23 cellular contexts compared by ENCODE assay signal in the genomic region with DNA sequence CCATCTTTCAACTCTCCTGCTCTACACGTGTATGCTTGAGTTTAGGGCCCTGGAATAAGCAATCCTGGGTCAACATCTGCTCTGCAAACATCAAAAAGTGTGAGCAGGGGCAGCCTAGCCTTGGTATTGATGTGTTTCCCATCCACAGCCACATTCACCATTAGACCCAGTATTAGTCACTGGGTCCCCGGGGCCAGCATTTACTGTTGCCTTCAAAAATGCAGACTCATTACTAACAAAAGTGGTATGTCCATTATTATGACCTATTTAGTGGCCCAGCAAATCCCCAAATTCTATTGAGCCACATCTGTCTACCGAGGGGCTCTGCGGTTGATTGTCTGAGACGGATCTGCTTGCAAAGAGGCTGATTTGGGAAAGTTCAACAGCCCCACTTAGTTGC.
A peak's percentile ranks its signal among the peaks of the same experiment; 100 is the strongest.
DNase-seq lines count a peak whose midpoint lies in the region; FAIRE-seq and TF ChIP-seq lines count a peak whose summit lies in the region.
"Had no signal": no experiment of that assay in that cellular context is flagged by ENCODE, and none has a peak within 500 bp of the region (broad histone marks: within the 10 kb centered on the region; RNA-seq: fewer than 3 reads in every experiment).

No MANE protein-coding gene starts in this region.

- H3K9me3 Mint-ChIP-seq in astrocyte (ENCODE audit: unreplicated experiment) = peaks cover 7% of the 10 kb centered on the region

- H3K27me3 ChIP-seq in astrocyte (ENCODE audit: insufficient read depth, low read length) = no peaks in the 10 kb centered on the region

- peak overlapping the region; percentile 24 for H3K27ac ChIP-seq in astrocyte (ENCODE audit: low read depth, low read length)

- H3K9ac ChIP-seq in astrocyte (ENCODE audit: low read length) = peak overlapping the region; percentile 38
- H3K9ac ChIP-seq: SK-N-SH had no signal

- peak; percentile 26 for DNase-seq in GM03348 (ENCODE audit: low spot score)
- DNase-seq in astrocyte (ENCODE audit: low read depth) = peak; percentile 79
- peak; percentile 84 for DNase-seq in islet precursor cell
- peak; percentile 47 for DNase-seq in stromal cell of bone marrow (ENCODE audit: low read depth)
- DNase-seq in RCC 7860 (ENCODE audit: low spot score) = no peak
- no peak for DNase-seq in ureter (ENCODE audit: low spot score)
- DNase-seq in GDM1 (lab: John Stamatoyannopoulos, UW) = no peak
- no peak for DNase-seq in activated CD8-positive, alpha-beta memory T cell treated with anti-CD3 and anti-CD28 coated beads, Interleukin-2, amount 50 U/mL, for 48 hours
- DNase-seq: ACHN, DMS 273 treated with DMSO at 0.1 percent for 48 hours, DND-41, MV-4-11, NCI-H187, NCI-H226, NCI-H524, NCI-H82, OCI-M1, SHP77 treated with DMSO at 0.1 percent for 48 hours, SK-N-SH had no signal

- H3K4me3 ChIP-seq in astrocyte (ENCODE audit: insufficient read depth, low read depth, low read length) = no peak overlapping the region
- H3K4me3 ChIP-seq: HAP-1, K562 had no signal

- TF ChIP-seq CTCF in astrocyte (IDR thresholded peaks at IDR 0.05; ENCODE audit: insufficient read depth, low read depth, low read length) = no peak

- H3K9me3 ChIP-seq in astrocyte (ENCODE audit: insufficient read depth, low read depth, low read length) = no peaks in the 10 kb centered on the region
- H3K9me3 ChIP-seq: HAP-1, SK-N-SH had no signal

- H3K36me3 Mint-ChIP-seq in astrocyte (ENCODE audit: low read depth, unreplicated experiment) = peaks cover 2% of the 10 kb centered on the region

- H3K27ac Mint-ChIP-seq in astrocyte (ENCODE audit: unreplicated experiment) = peak overlapping the region; percentile 84
- H3K27ac Mint-ChIP-seq: B cell had no signal

- no peak overlapping the region for H2AFZ ChIP-seq in astrocyte (ENCODE audit: low read depth, low read length)

- H3K4me2 ChIP-seq in astrocyte (ENCODE audit: low read length) = peak overlapping the region; percentile 26
- H3K4me2 ChIP-seq: SK-N-SH had no signal

- H3K4me3 Mint-ChIP-seq in astrocyte (ENCODE audit: unreplicated experiment) = no peak overlapping the region
- H3K4me3 Mint-ChIP-seq: B cell had no signal

- no peaks in the 10 kb centered on the region for H3K27me3 Mint-ChIP-seq in astrocyte (ENCODE audit: low read depth, unreplicated experiment)
- H3K27me3 Mint-ChIP-seq: B cell had no signal

- no peaks in the 10 kb centered on the region for H4K20me1 ChIP-seq in astrocyte (ENCODE audit: insufficient read depth, low read length)

- H3K4me1 ChIP-seq in astrocyte (ENCODE audit: insufficient read depth, low read length) = peaks cover 17% of the 10 kb centered on the region
- H3K4me1 ChIP-seq: HAP-1 had no signal

- no peaks in the 10 kb centered on the region for H3K36me3 ChIP-seq in astrocyte (ENCODE audit: insufficient read depth, low read length)
- H3K36me3 ChIP-seq: HAP-1 had no signal

- FAIRE-seq in astrocyte (lab: Jason Lieb, UNC) (no peak), RCC 7860 (lab: Jason Lieb, UNC) (no peak)
- FAIRE-seq: GM12891, K562 had no signal

- H3K4me1 Mint-ChIP-seq in astrocyte (ENCODE audit: low read depth, unreplicated experiment) = peaks cover 54% of the 10 kb centered on the region
- H3K4me1 Mint-ChIP-seq: B cell had no signal

- no peaks in the 10 kb centered on the region for H3K79me2 ChIP-seq in astrocyte (ENCODE audit: insufficient read depth, low read length)

Comparison
In these comparisons a context has a peak if more than half of its experiments do, and no peak if none do; other contexts are left out.
1. DNase-seq: peak in GM03348 (single experiment), astrocyte (single experiment), islet precursor cell (single experiment) and stromal cell of bone marrow (single experiment); none in RCC 7860 (single experiment), ureter (single experiment), GDM1 (single experiment) and activated CD8-positive, alpha-beta memory T cell treated with anti-CD3 and anti-CD28 coated beads, Interleukin-2, amount 50 U/mL, for 48 hours (single experiment).